In the genomic region with DNA sequence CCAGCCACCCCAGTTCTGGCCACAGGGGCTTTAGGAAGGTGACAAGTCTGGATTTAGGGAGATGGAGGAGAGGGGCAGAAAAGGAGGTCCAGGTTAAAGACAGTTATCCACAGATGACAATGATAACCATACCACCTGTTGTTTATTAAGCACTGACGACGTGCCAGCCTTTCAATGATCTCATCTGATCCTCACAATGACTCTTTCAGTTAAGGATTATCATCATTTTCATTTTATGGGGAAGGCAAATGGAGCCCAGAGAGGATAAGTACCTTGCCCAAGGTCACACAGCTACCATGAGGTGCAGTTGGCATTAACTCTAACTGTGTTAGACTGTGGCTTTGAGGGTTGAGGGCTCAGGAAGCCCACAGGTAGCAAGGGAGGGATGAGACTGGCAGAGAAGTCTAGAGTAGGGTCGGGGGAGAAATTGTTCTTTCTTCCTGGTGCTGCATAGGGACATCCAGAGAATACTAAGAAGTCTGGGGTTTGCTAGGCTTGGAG, we compare ENCODE assay signal across 8 cellular contexts. TPM values are rescaled to one million over a fixed set of nuclear protein-coding genes. Genes with fewer than 3 reads are reported as not detected.
DNase-seq lines count a peak whose midpoint lies in the region; ATAC-seq and TF ChIP-seq lines count a peak whose summit lies in the region.

No MANE protein-coding gene starts in this region.

- H2BK15ac ChIP-seq in mesendoderm (replicated peaks; ENCODE audit: low read depth): no peak overlapping the region

- H3K23ac ChIP-seq in mesendoderm (ENCODE audit: low read length): no peak overlapping the region

- no peaks in the 10 kb centered on the region; the same call in 1 of the 2 replicates for H3K4me1 ChIP-seq in HEK293 (ENCODE audit: control insufficient read depth, insufficient read depth, low read length)
- H3K4me1 ChIP-seq in mesendoderm (ENCODE audit: control insufficient read depth, low read depth, low read length): peaks cover 12% of the 10 kb centered on the region

- POLR2A ChIA-PET in HEK293 (lab: Yijun Ruan, JAX): interaction anchor here (1.0 to 1.5 kb wide), 3 partner anchors 8 to 93 kb away, joined by 5 to 9 read pairs (median 6); partner anchors contain the start of gene CDKN2AIPNL

- H3K56ac ChIP-seq in mesendoderm (ENCODE audit: low read length): peak overlapping the region; percentile 53

- H3K9ac ChIP-seq in mesendoderm (ENCODE audit: low read length): no peak overlapping the region

- CTCF ChIA-PET in HEK293 (lab: Yijun Ruan, JAX): interaction anchor here (0.6 kb wide), 1 partner anchor 401 kb away, joined by 3 read pairs; no protein-coding TSS in a partner anchor

- H2AK5ac ChIP-seq in mesendoderm (ENCODE audit: low read length): no peak overlapping the region

- no peak overlapping the region for H4K5ac ChIP-seq in mesendoderm (ENCODE audit: low read length)

- peak overlapping the region; percentile 51 for H2BK120ac ChIP-seq in mesendoderm (ENCODE audit: low read depth, low read length)

- peak overlapping the region; percentile 5 for H3K4ac ChIP-seq in mesendoderm (ENCODE audit: low read depth, low read length)

- TF ChIP-seq CTCF in 22Rv1 (IDR thresholded peaks at IDR 0.05) (no peak), HEK293 (tag by site-specific recombination; IDR thresholded peaks at IDR 0.05) (no peak), astrocyte of the spinal cord (IDR thresholded peaks at IDR 0.05; ENCODE audit: low read depth, low read length) (no peak)

- H2BK5ac ChIP-seq in mesendoderm (ENCODE audit: low read length): no peak overlapping the region

- peak overlapping the region; percentile 25 for H3K18ac ChIP-seq in mesendoderm (ENCODE audit: low read length)

- no peak overlapping the region for H3K4me2 ChIP-seq in mesendoderm (ENCODE audit: low read length)

- H4K8ac ChIP-seq in mesendoderm (ENCODE audit: low read depth, low read length): no peak overlapping the region

- H3K9me3 ChIP-seq in HEK293 (ENCODE audit: control insufficient read depth, insufficient read depth, low read depth, low read length): no peaks in the 10 kb centered on the region

- H3K79me1 ChIP-seq in mesendoderm (ENCODE audit: low read length): no peaks in the 10 kb centered on the region

- H3K36me3 ChIP-seq in HEK293 (ENCODE audit: control insufficient read depth in 2 of 2, insufficient read depth in 1 of 2, low read length in 2 of 2) (no peaks in the 10 kb centered on the region), mesendoderm (ENCODE audit: control insufficient read depth, insufficient read depth, low read length) (no peaks in the 10 kb centered on the region)

- in situ Hi-C loops in astrocyte of the spinal cord (cut with HindIII; ENCODE audit: low sequenced_read_pairs): no loop called here

- no CpG with 5 or more reads among the region's 3 CpGs for WGBS in mesendoderm (ENCODE audit: extremely low coverage, insufficient coverage, low lambda C conversion rate)

- DNase-seq in astrocyte of the spinal cord (ENCODE audit: low read depth, low spot score) (peak; percentile 49), mesendoderm (no peak), NCI-H1105 treated with DMSO at 0.1 percent for 48 hours (lab: John Stamatoyannopoulos, UW) (no peak), HUDEP-2 (lab: John Stamatoyannopoulos, UW; ENCODE audit: unreplicated experiment in 76 of 76) (no peak)
- DNase-seq in stimulated activated CD4-positive, alpha-beta T cell treated with anti-CD3 and anti-CD28 coated beads, Interleukin-15, amount 100 ng/mL, for 24 hours: no peak

- H3K27ac ChIP-seq in 22Rv1: peak overlapping the region; percentile 30; the same call in 1 of the 2 replicates
- H3K27ac ChIP-seq in HEK293 (ENCODE audit: extremely low read depth, low read depth, low read length): no peak overlapping the region
- peak overlapping the region; percentile 32 for H3K27ac ChIP-seq in mesendoderm (ENCODE audit: low read depth, low read length)

- no peaks in the 10 kb centered on the region for H3K27me3 ChIP-seq in mesendoderm (ENCODE audit: insufficient read depth, low read length, poor library complexity)

- H3K4me3 ChIP-seq in HEK293 (ENCODE audit: low read depth, low read length): no peak overlapping the region
- H3K4me3 ChIP-seq in astrocyte of the spinal cord (ENCODE audit: low read depth, low read length): no peak overlapping the region
- no peak overlapping the region for H3K4me3 ChIP-seq in mesendoderm (ENCODE audit: low read length)

- no peaks in the 10 kb centered on the region for H3K79me2 ChIP-seq in mesendoderm (ENCODE audit: control insufficient read depth, insufficient read depth, low read length)

- no peak for ATAC-seq in HG03280 (IDR thresholded peaks at IDR 0.05; ENCODE audit: unreplicated experiment)

TF ChIP-seq in HEK293, 187 proteins besides CTCF, POLR2A, EP300 and RAD21:
- 0 out of 2 replicates have a peak, but pooled peaks have one; percentile 7 for TF ChIP-seq ZNF768 (tag by site-specific recombination; IDR thresholded peaks at IDR 0.05)
- TF ChIP-seq ZNF132 (tag by site-specific recombination; IDR thresholded peaks at IDR 0.05; ENCODE audit: borderline replicate concordance): no peak
- TF ChIP-seq ZSCAN4 (tag by site-specific recombination; IDR thresholded peaks at IDR 0.05): no peak
- TF ChIP-seq ZNF211 (tag by site-specific recombination; IDR thresholded peaks at IDR 0.05; ENCODE audit: low read depth): no peak
- TF ChIP-seq, protein P1, sequence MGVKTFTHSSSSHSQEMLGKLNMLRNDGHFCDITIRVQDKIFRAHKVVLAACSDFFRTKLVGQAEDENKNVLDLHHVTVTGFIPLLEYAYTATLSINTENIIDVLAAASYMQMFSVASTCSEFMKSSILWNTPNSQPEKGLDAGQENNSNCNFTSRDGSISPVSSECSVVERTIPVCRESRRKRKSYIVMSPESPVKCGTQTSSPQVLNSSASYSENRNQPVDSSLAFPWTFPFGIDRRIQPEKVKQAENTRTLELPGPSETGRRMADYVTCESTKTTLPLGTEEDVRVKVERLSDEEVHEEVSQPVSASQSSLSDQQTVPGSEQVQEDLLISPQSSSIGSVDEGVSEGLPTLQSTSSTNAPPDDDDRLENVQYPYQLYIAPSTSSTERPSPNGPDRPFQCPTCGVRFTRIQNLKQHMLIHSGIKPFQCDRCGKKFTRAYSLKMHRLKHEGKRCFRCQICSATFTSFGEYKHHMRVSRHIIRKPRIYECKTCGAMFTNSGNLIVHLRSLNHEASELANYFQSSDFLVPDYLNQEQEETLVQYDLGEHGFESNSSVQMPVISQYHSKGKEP (tag by site-specific recombination; IDR thresholded peaks at IDR 0.05): no peak
- TF ChIP-seq, protein P2, sequence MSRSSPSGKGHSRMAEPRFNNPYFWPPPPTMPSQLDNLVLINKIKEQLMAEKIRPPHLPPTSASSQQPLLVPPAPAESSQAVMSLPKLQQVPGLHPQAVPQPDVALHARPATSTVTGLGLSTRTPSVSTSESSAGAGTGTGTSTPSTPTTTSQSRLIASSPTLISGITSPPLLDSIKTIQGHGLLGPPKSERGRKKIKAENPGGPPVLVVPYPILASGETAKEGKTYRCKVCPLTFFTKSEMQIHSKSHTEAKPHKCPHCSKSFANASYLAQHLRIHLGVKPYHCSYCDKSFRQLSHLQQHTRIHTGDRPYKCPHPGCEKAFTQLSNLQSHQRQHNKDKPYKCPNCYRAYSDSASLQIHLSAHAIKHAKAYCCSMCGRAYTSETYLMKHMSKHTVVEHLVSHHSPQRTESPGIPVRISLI (tag by site-specific recombination; IDR thresholded peaks at IDR 0.05): no peak
- TF ChIP-seq, protein P3, sequence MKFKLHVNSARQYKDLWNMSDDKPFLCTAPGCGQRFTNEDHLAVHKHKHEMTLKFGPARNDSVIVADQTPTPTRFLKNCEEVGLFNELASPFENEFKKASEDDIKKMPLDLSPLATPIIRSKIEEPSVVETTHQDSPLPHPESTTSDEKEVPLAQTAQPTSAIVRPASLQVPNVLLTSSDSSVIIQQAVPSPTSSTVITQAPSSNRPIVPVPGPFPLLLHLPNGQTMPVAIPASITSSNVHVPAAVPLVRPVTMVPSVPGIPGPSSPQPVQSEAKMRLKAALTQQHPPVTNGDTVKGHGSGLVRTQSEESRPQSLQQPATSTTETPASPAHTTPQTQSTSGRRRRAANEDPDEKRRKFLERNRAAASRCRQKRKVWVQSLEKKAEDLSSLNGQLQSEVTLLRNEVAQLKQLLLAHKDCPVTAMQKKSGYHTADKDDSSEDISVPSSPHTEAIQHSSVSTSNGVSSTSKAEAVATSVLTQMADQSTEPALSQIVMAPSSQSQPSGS (tag by site-specific recombination; IDR thresholded peaks at IDR 0.05; ENCODE audit: low read depth): no peak
- TF ChIP-seq SCRT2 (tag by site-specific recombination; IDR thresholded peaks at IDR 0.05): peak; percentile 73; the same call in 1 of the 2 replicates
- no peak for TF ChIP-seq ZNF776 (tag by site-specific recombination; IDR thresholded peaks at IDR 0.05; ENCODE audit: borderline replicate concordance)

RNA-seq across cellular contexts. Expression of gene JADE2, which starts 21.5 kb away (rescaled TPM):
- polyA plus RNA-seq in mesendoderm (2013, experiment 1 of 2): 36.2 TPM
- polyA plus RNA-seq in mesendoderm (2013, experiment 2 of 2): 36.7 TPM
